In genomic region chr16:30939571-30939970, GRCh38 we compare ENCODE assay signal across 10 cellular contexts. TPM values are rescaled to one million over a fixed set of nuclear protein-coding genes. Genes with fewer than 3 reads are reported as not detected.
DNase-seq lines count a peak whose midpoint lies in the region; ATAC-seq and TF ChIP-seq lines count a peak whose summit lies in the region.
"Not testable (repeated sequence)": the region's sequence is repeated elsewhere in the genome, so short reads cannot be mapped to it uniquely, and the experiment has no call there.
"Had no signal": no experiment of that assay in that cellular context is flagged by ENCODE, and none has a peak within 500 bp of the region (broad histone marks: within the 10 kb centered on the region; RNA-seq: fewer than 3 reads in every experiment).

No MANE protein-coding gene starts in this region.

- DNase-seq in GM23248; RWPE2 (ENCODE audit: low spot score); mammary epithelial cell; epithelial cell of prostate (ENCODE audit: low read depth, low spot score): not testable (repeated sequence)
- DNase-seq in Right ventricle myocardium inferior (ENCODE audit: missing footprints), result peak; percentile 11

- dilution Hi-C loops in mammary epithelial cell (cut with HindIII; ENCODE audit: low sequenced_read_pairs), result loop anchor here (5.0 kb wide), 1 partner anchor 157 kb away; no protein-coding TSS in a partner anchor

- not testable (repeated sequence) for H3K27me3 ChIP-seq in ACC112 (ENCODE audit: insufficient read depth, low read length); GM23248 (replicated peaks; ENCODE audit: insufficient read depth); RWPE2 (ENCODE audit: insufficient read depth, poor library complexity, severe bottlenecking); mammary epithelial cell (ENCODE audit: insufficient read depth, low read length)

- intact Hi-C loops in mammary epithelial cell (cut with micrococcal nuclease); Right ventricle myocardium inferior (cut with DNase I): not testable (repeated sequence)

- H3K27ac ChIP-seq in ACC112 (ENCODE audit: low read depth, low read length) (0 out of 2 replicates have a peak overlapping the region, but pooled peaks have one; percentile 41), GM23248 (peak overlapping the region; percentile 69), RWPE2 (ENCODE audit: poor library complexity, severe bottlenecking) (peak overlapping the region; percentile 53), mammary epithelial cell (ENCODE audit: insufficient read depth, low read depth, low read length) (peak overlapping the region; percentile 4), epithelial cell of prostate (peak overlapping the region; percentile 94), mesodermal cell (ENCODE audit: low read depth, low read length, severe bottlenecking) (peak overlapping the region; percentile 41)

- H3K4me1 ChIP-seq in ACC112 (ENCODE audit: control insufficient read depth, insufficient read depth, low read length, unreplicated experiment); GM23248 (ENCODE audit: insufficient read depth); mesodermal cell (ENCODE audit: control insufficient read depth, insufficient read depth, low read length, poor library complexity, severe bottlenecking): not testable (repeated sequence)
- H3K4me1 ChIP-seq in RWPE2 (ENCODE audit: insufficient read depth, poor library complexity, severe bottlenecking), result peaks cover 13% of the 10 kb centered on the region
- peaks cover 24% of the 10 kb centered on the region for H3K4me1 ChIP-seq in mammary epithelial cell (ENCODE audit: insufficient read depth, low read length)

- H2AFZ ChIP-seq in ACC112 (ENCODE audit: low read length, unreplicated experiment); GM23248; mammary epithelial cell (ENCODE audit: low read depth, low read length): not testable (repeated sequence)

- not testable (repeated sequence) for ATAC-seq in RWPE2 (ENCODE audit: low read depth); Right ventricle myocardium inferior

- not testable (repeated sequence) for H3K79me2 ChIP-seq in ACC112 (ENCODE audit: control insufficient read depth, insufficient read depth, low read length, unreplicated experiment)
- H3K79me2 ChIP-seq in GM23248 (ENCODE audit: insufficient read depth) (peaks cover 15% of the 10 kb centered on the region), mammary epithelial cell (ENCODE audit: insufficient read depth, low read length) (peaks cover 11% of the 10 kb centered on the region)

- not testable (repeated sequence) for H3K9ac ChIP-seq in GM23248; mammary epithelial cell (ENCODE audit: insufficient read depth, low read length)

- H3K9me3 ChIP-seq in GM23248 (ENCODE audit: low read depth); RWPE2 (ENCODE audit: severe bottlenecking); mammary epithelial cell (replicated peaks; ENCODE audit: insufficient read depth, low read length); mesodermal cell (ENCODE audit: control insufficient read depth, low read length): not testable (repeated sequence)

- H3K36me3 ChIP-seq in ACC112 (ENCODE audit: insufficient read depth, low read length); GM23248 (ENCODE audit: low read depth); mammary epithelial cell (ENCODE audit: insufficient read depth, low read length): not testable (repeated sequence)
- H3K36me3 ChIP-seq in RWPE2 (ENCODE audit: low read depth), result peaks cover 42% of the 10 kb centered on the region
- peaks cover 87% of the 10 kb centered on the region for H3K36me3 ChIP-seq in mesodermal cell (ENCODE audit: control insufficient read depth, insufficient read depth, low read length)

- in situ Hi-C loops in GM23248 (cut with MboI); mammary epithelial cell (cut with MboI; ENCODE audit: low sequenced_read_pairs in 2 of 2): not testable (repeated sequence)

- not testable (repeated sequence) for H3K4me3 ChIP-seq in ACC112 (ENCODE audit: low read depth, low read length); GM23248; RWPE2 (ENCODE audit: severe bottlenecking); mammary epithelial cell (replicated peaks in 1 of 3; ENCODE audit: insufficient read depth in 1 of 3, low read depth in 2 of 3, low read length in 3 of 3); mesodermal cell (ENCODE audit: extremely low read depth, insufficient read depth, low read length, poor library complexity, severe bottlenecking)

- CTCF ChIA-PET in mammary epithelial cell (lab: Charles Lee; ENCODE audit: low non-redundant PET), result not testable (repeated sequence)

- not testable (repeated sequence) for H3K4me2 ChIP-seq in GM23248 (ENCODE audit: unreplicated experiment); mammary epithelial cell (ENCODE audit: insufficient read depth, low read depth, low read length)

- H3K9me2 ChIP-seq in GM23248 (ENCODE audit: insufficient read depth), result not testable (repeated sequence)

- H4K20me1 ChIP-seq in GM23248 (ENCODE audit: insufficient read depth); mammary epithelial cell (ENCODE audit: insufficient read depth, low read length): not testable (repeated sequence)

- not testable (repeated sequence) for BruUV-seq in mammary epithelial cell (replicated peaks; lab: Mats Ljungman, UMichigan)

- 92 to 94% methylated on average over 8 of the region's 8 CpGs for WGBS in GM23248 (ENCODE audit: low coverage in 1 of 2, low lambda C conversion rate in 2 of 2, missing lambda C conversion rate in 2 of 2), 2 experiments
- 100% methylated on average over 8 of the region's 8 CpGs for WGBS in mammary epithelial cell (ENCODE audit: low coverage, missing lambda C conversion rate)
- WGBS in mesodermal cell (ENCODE audit: insufficient coverage in 2 of 2), 2 experiments, result 97 to 98% methylated on average over 7 to 8 of the region's 8 CpGs

- not testable (repeated sequence) for TF ChIP-seq CTCF in RWPE2 (IDR thresholded peaks at IDR 0.05; ENCODE audit: poor library complexity, severe bottlenecking); mammary epithelial cell (conservative IDR thresholded peaks at IDR 0.05 in 1 of 2, IDR thresholded peaks at IDR 0.05 in 1 of 2; ENCODE audit: extremely low read depth in 1 of 2, insufficient read depth in 1 of 2, low read depth in 1 of 2, low read length in 2 of 2)

- peaks cover 14% of the 10 kb centered on the region; the same call in 1 of the 2 replicates for H3F3A ChIP-seq in GM23248 (ENCODE audit: insufficient read depth)

RNA-seq across cellular contexts. Expression of gene ORAI3, which starts 9.3 kb away (rescaled TPM):
- total RNA-seq in GM23248 (2014; rRNA removed; shearing (Covaris generic)), result 36.1 and 39.7 TPM in 2 replicates
- polyA plus RNA-seq in GM23248 (2016; fragmentation: Nextera tagmentation; extraction: Ambion mirVana) (30.9 and 31.6 TPM in 2 replicates), mammary epithelial cell (31.2 TPM)
- total RNA-seq in mammary epithelial cell (10 to 100 TPM; 31.7 to 37.2 TPM), Right ventricle myocardium inferior (11.4 TPM)
- polyA minus RNA-seq in mammary epithelial cell, result 29.5 TPM
- polyA plus RNA-seq in mesodermal cell (2013, experiment 1 of 2), result 32.5 TPM
- 27.7 TPM for polyA plus RNA-seq in mesodermal cell (2013, experiment 2 of 2)

RNA-seq across cellular contexts. Expression of gene FBXL19, which starts 16.2 kb away (rescaled TPM):
- total RNA-seq in GM23248 (2014; rRNA removed; shearing (Covaris generic)), result 18.2 and 23.0 TPM in 2 replicates
- polyA plus RNA-seq in GM23248 (2016; fragmentation: Nextera tagmentation; extraction: Ambion mirVana) (0.39 and 0.64 TPM in 2 replicates), mammary epithelial cell (8.4 TPM)
- total RNA-seq in mammary epithelial cell (10 to 100 TPM; 18.5 to 24.9 TPM), Right ventricle myocardium inferior (6.3 TPM)
- polyA minus RNA-seq in mammary epithelial cell, result 28.9 TPM
- 46.4 TPM for polyA plus RNA-seq in mesodermal cell (2013, experiment 1 of 2)
- 39.9 TPM for polyA plus RNA-seq in mesodermal cell (2013, experiment 2 of 2)

RNA-seq across cellular contexts. Expression of gene SETD1A, which starts 18.0 kb away (rescaled TPM):
- 2.0 and 2.3 TPM in 2 replicates for total RNA-seq in GM23248 (2014; rRNA removed; shearing (Covaris generic))
- polyA plus RNA-seq in GM23248 (2016; fragmentation: Nextera tagmentation; extraction: Ambion mirVana) (4.0 and 5.9 TPM in 2 replicates), mammary epithelial cell (2.6 TPM)
- total RNA-seq in mammary epithelial cell (10 to 100 TPM in 1 of 2 donors, 1 to 10 TPM in 1; 8.5 to 14.8 TPM), Right ventricle myocardium inferior (9.4 TPM)
- polyA minus RNA-seq in mammary epithelial cell, result 10.4 TPM
- polyA plus RNA-seq in mesodermal cell (2013, experiment 1 of 2), result 15.9 TPM
- polyA plus RNA-seq in mesodermal cell (2013, experiment 2 of 2), result 13.6 TPM

RNA-seq across cellular contexts. Expression of gene CTF1, which starts 43.2 kb away (rescaled TPM):
- total RNA-seq in GM23248 (2014; rRNA removed; shearing (Covaris generic)), result 4.4 and 4.8 TPM in 2 replicates
- polyA plus RNA-seq in GM23248 (2016; fragmentation: Nextera tagmentation; extraction: Ambion mirVana) (2.0 and 2.1 TPM in 2 replicates), mammary epithelial cell (2.1 TPM)
- total RNA-seq in mammary epithelial cell (1 to 10 TPM in 1 of 2 donors, under 1 TPM in 1; 0.94 to 2.8 TPM), Right ventricle myocardium inferior (8.7 TPM)
- 3.3 TPM for polyA minus RNA-seq in mammary epithelial cell
- polyA plus RNA-seq in mesodermal cell (2013, experiment 1 of 2), result 5.8 TPM
- 5.4 TPM for polyA plus RNA-seq in mesodermal cell (2013, experiment 2 of 2)
- total RNA-seq: CD8-positive, alpha-beta T cell; HT1080 had no signal
- polyA plus RNA-seq: CD14-positive monocyte had no signal

RNA-seq across cellular contexts. Expression of gene HSD3B7, which starts 45.4 kb away (rescaled TPM):
- 69.7 and 73.2 TPM in 2 replicates for total RNA-seq in GM23248 (2014; rRNA removed; shearing (Covaris generic))
- polyA plus RNA-seq in GM23248 (2016; fragmentation: Nextera tagmentation; extraction: Ambion mirVana) (40.2 and 40.9 TPM in 2 replicates), mammary epithelial cell (3.3 TPM)
- total RNA-seq in mammary epithelial cell (1 to 10 TPM; 3.8 to 3.9 TPM), Right ventricle myocardium inferior (7.0 TPM)
- polyA minus RNA-seq in mammary epithelial cell, result 1.1 TPM
- 2.4 TPM for polyA plus RNA-seq in mesodermal cell (2013, experiment 1 of 2)
- polyA plus RNA-seq in mesodermal cell (2013, experiment 2 of 2), result 1.6 TPM

Comparison
In these comparisons a context has a peak if more than half of its experiments do, and no peak if none do; other contexts are left out.
1. H3K27ac ChIP-seq: peak in every context shown above with its lines; median percentile 94 in epithelial cell of prostate; 69 in GM23248; 53 in RWPE2; 41 in ACC112; 41 in mesodermal cell; 4 in mammary epithelial cell.